In genomic region chr1:30783244-30783915, GRCh38 we compare ENCODE assay signal across 1 cellular context.
TF ChIP-seq lines count a peak whose summit lies in the region.

No MANE protein-coding gene starts in this region.

TF ChIP-seq in GM12878, 131 proteins besides CTCF, POLR2A, EP300 and RAD21:
- TF ChIP-seq SPI1 (IDR thresholded peaks at IDR 0.05; ENCODE audit: borderline replicate concordance, insufficient read depth, low read depth, low read length) = no peak
- TF ChIP-seq, protein P1, sequence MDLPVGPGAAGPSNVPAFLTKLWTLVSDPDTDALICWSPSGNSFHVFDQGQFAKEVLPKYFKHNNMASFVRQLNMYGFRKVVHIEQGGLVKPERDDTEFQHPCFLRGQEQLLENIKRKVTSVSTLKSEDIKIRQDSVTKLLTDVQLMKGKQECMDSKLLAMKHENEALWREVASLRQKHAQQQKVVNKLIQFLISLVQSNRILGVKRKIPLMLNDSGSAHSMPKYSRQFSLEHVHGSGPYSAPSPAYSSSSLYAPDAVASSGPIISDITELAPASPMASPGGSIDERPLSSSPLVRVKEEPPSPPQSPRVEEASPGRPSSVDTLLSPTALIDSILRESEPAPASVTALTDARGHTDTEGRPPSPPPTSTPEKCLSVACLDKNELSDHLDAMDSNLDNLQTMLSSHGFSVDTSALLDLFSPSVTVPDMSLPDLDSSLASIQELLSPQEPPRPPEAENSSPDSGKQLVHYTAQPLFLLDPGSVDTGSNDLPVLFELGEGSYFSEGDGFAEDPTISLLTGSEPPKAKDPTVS (IDR thresholded peaks at IDR 0.05; ENCODE audit: low read depth, low read length) = no peak
- TF ChIP-seq REST (IDR thresholded peaks at IDR 0.05; ENCODE audit: low read depth, low read length) = no peak
- TF ChIP-seq NR2C1 (IDR thresholded peaks at IDR 0.05) = no peak
- no peak for TF ChIP-seq NKRF (conservative IDR thresholded peaks at IDR 0.05)
- TF ChIP-seq, protein P2, sequence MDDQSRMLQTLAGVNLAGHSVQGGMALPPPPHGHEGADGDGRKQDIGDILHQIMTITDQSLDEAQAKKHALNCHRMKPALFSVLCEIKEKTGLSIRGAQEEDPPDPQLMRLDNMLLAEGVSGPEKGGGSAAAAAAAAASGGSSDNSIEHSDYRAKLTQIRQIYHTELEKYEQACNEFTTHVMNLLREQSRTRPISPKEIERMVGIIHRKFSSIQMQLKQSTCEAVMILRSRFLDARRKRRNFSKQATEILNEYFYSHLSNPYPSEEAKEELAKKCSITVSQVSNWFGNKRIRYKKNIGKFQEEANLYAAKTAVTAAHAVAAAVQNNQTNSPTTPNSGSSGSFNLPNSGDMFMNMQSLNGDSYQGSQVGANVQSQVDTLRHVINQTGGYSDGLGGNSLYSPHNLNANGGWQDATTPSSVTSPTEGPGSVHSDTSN (IDR thresholded peaks at IDR 0.05; ENCODE audit: insufficient replicate concordance, low read depth, low read length) = no peak
- TF ChIP-seq CREM (IDR thresholded peaks at IDR 0.05; ENCODE audit: low read depth) = no peak
- TF ChIP-seq SMAD5 (IDR thresholded peaks at IDR 0.05; ENCODE audit: low read depth) = no peak
- TF ChIP-seq ZBED1 (IDR thresholded peaks at IDR 0.05; ENCODE audit: borderline replicate concordance) = no peak
- TF ChIP-seq SRF (IDR thresholded peaks at IDR 0.05; ENCODE audit: low read depth in 2 of 2, low read length in 2 of 2) = no peak
- TF ChIP-seq ASH2L (IDR thresholded peaks at IDR 0.05; ENCODE audit: borderline replicate concordance, low read depth) = no peak
- TF ChIP-seq GATAD2B (conservative IDR thresholded peaks at IDR 0.05; ENCODE audit: low read depth) = no peak
- TF ChIP-seq POLR2AphosphoS5 (IDR thresholded peaks at IDR 0.05; ENCODE audit: low read length) = no peak
- TF ChIP-seq E4F1 (IDR thresholded peaks at IDR 0.05; ENCODE audit: borderline replicate concordance, partially characterized antibody) = no peak
- no peak for TF ChIP-seq MXI1 (IDR thresholded peaks at IDR 0.05; ENCODE audit: low read depth, low read length)
